In the genomic region with DNA sequence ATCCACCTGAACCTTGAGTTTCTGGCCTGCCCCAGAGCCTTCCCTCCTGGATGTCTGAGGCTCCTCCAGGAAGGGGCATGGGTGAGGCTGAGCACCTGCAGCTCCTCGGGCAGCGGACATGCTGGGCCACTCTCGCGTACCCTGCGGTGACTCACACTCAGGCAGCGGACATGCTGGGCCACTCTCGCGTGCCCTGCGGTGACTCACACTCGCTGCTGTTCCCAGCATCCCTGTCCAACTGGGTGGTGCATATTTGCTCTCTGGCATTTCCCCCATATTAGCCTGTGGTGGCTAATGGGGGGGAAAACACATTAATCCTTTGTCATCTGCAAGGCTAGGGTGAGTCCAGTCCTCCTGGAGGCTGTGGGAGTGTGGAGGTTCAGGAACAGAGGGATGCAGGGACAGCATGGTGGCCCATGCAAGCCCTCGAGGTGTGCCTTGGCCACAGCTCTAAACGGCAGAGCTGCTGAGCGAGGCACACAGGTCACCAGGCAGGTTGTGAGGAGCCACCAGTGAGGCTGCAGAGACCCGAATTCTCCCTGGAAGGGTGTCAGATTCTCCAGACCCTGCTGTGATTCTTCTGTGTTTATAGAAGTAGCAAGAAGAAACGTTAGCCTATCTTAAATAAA, we compare ENCODE assay signal across 19 cellular contexts.
DNase-seq lines count a peak whose midpoint lies in the region; ATAC-seq, FAIRE-seq and TF ChIP-seq lines count a peak whose summit lies in the region.
"Had no signal": no experiment of that assay in that cellular context is flagged by ENCODE, and none has a peak within 500 bp of the region (broad histone marks: within the 10 kb centered on the region; RNA-seq: fewer than 3 reads in every experiment).

No MANE protein-coding gene starts in this region.

- H3K36me3 ChIP-seq in left ventricle myocardium inferior (no peaks in the 10 kb centered on the region), kidney (ENCODE audit: control insufficient read depth in 1 of 2, insufficient read depth in 2 of 2, low read length in 2 of 2) (no peaks in the 10 kb centered on the region), aorta (ENCODE audit: control insufficient read depth in 1 of 2, insufficient read depth in 2 of 2, low read length in 1 of 2) (no peaks in the 10 kb centered on the region)

- peak in 1 of 2 donors; percentile 36 for ATAC-seq in left cardiac atrium
- peak; percentile 76 for ATAC-seq in aorta (ENCODE audit: low FRiP score)
- ATAC-seq in stimulated activated naive CD8-positive, alpha-beta T cell treated with anti-CD3 and anti-CD28 coated beads, Interleukin-15, amount 100 ng/mL, for 72 hours, result no peak
- no peak for ATAC-seq in HG02884 (IDR thresholded peaks at IDR 0.05; ENCODE audit: unreplicated experiment)
- ATAC-seq: K562; left colon; SK-N-SH treated with all-trans-retinoic acid at 6 μM for 48 hours; stimulated activated naive B cell treated with anti-CD40 and anti-IgM and Interleukin-4, amounts not matched to agents 10 μg/mL and 1 μg/mL and 100 μg/mL, for 72 hours had no signal

- H3K9me3 ChIP-seq in left ventricle myocardium inferior (replicated peaks) (no peaks in the 10 kb centered on the region), kidney (ENCODE audit: control insufficient read depth in 1 of 2, low read length in 2 of 2) (no peaks in the 10 kb centered on the region), aorta (ENCODE audit: control insufficient read depth, low read length) (no peaks in the 10 kb centered on the region)

- WGBS in aorta, 2 donors, result 20 to 22% methylated on average over 15 of the region's 15 CpGs

- intact Hi-C loops in left cardiac atrium (cut with DNase I) (loop anchor here in 1 of 2 donors (10.0 kb wide), 1 partner anchor 45 kb away; no protein-coding TSS in a partner anchor), left ventricle myocardium inferior (cut with micrococcal nuclease) (no loop called here), kidney (cut with DNase I) (no loop called here), aorta (cut with DNase I) (no loop called here)

- H3K27ac ChIP-seq in left ventricle myocardium inferior (replicated peaks), result no peak overlapping the region
- no peak overlapping the region for H3K27ac ChIP-seq in kidney (ENCODE audit: low read depth in 2 of 2, low read length in 2 of 2)
- no peak overlapping the region for H3K27ac ChIP-seq in aorta (ENCODE audit: low read depth in 1 of 2, low read length in 2 of 2)

- H3K4me3 Mint-ChIP-seq in stimulated activated naive CD8-positive, alpha-beta T cell treated with anti-CD3 and anti-CD28 coated beads, Interleukin-15, amount 100 ng/mL, for 72 hours, result no peak overlapping the region
- H3K4me3 Mint-ChIP-seq: activated naive CD8-positive, alpha-beta T cell treated with anti-CD3 and anti-CD28 coated beads for 36 hours; stimulated activated naive B cell treated with anti-CD40 and anti-IgM and Interleukin-4, amounts not matched to agents 10 μg/mL and 1 μg/mL and 100 μg/mL, for 72 hours had no signal

- no peaks in the 10 kb centered on the region for H3K4me1 Mint-ChIP-seq in stimulated activated naive CD8-positive, alpha-beta T cell treated with anti-CD3 and anti-CD28 coated beads, Interleukin-15, amount 100 ng/mL, for 72 hours
- H3K4me1 Mint-ChIP-seq: activated naive CD8-positive, alpha-beta T cell treated with anti-CD3 and anti-CD28 coated beads for 36 hours; stimulated activated naive B cell treated with anti-CD40 and anti-IgM and Interleukin-4, amounts not matched to agents 10 μg/mL and 1 μg/mL and 100 μg/mL, for 72 hours had no signal

- H3K4me1 ChIP-seq in left ventricle myocardium inferior (no peaks in the 10 kb centered on the region), kidney (ENCODE audit: control insufficient read depth in 1 of 2, insufficient read depth in 1 of 2, low read depth in 1 of 2, low read length in 2 of 2) (no peaks in the 10 kb centered on the region), aorta (ENCODE audit: control insufficient read depth in 1 of 2, insufficient read depth in 2 of 2, low read length in 2 of 2) (no peaks in the 10 kb centered on the region)

- no peaks in the 10 kb centered on the region for H3K9me3 Mint-ChIP-seq in stimulated activated naive CD8-positive, alpha-beta T cell treated with anti-CD3 and anti-CD28 coated beads, Interleukin-15, amount 100 ng/mL, for 72 hours
- H3K9me3 Mint-ChIP-seq: activated naive CD8-positive, alpha-beta T cell treated with anti-CD3 and anti-CD28 coated beads for 36 hours had no signal

- TF ChIP-seq CTCF in left ventricle myocardium inferior (IDR thresholded peaks at IDR 0.05; ENCODE audit: borderline replicate concordance) (no peak), kidney (IDR thresholded peaks at IDR 0.05; ENCODE audit: borderline replicate concordance, extremely low read depth, insufficient read depth) (no peak)

- peak; percentile 62 for DNase-seq in left cardiac atrium
- DNase-seq in left ventricle myocardium inferior, result no peak
- DNase-seq in RKO (ENCODE audit: low spot score), result peak; percentile 61
- DNase-seq in kidney, result peak; percentile 37
- peak; percentile 87 to 88 for DNase-seq in aorta
- DNase-seq in stimulated activated naive CD4-positive, alpha-beta T cell (lab: John Stamatoyannopoulos, UW), result no peak
- DNase-seq in stimulated activated naive CD8-positive, alpha-beta T cell treated with anti-CD3 and anti-CD28 coated beads, Interleukin-15, amount 100 ng/mL, for 72 hours, result no peak
- DNase-seq: activated naive CD8-positive, alpha-beta T cell treated with anti-CD3 and anti-CD28 coated beads for 36 hours; activated T-cell treated with anti-CD3 and anti-CD28 coated beads, Interleukin-2, amount 50 U/mL, for 1 hour; effector memory CD4-positive, alpha-beta T cell; hypothalamus; left colon; NCI-H226; occipital lobe; stimulated activated naive B cell treated with anti-CD40 and anti-IgM and Interleukin-4, amounts not matched to agents 10 μg/mL and 1 μg/mL and 100 μg/mL, for 72 hours had no signal

- peaks cover 13% of the 10 kb centered on the region for H3K27me3 Mint-ChIP-seq in stimulated activated naive CD8-positive, alpha-beta T cell treated with anti-CD3 and anti-CD28 coated beads, Interleukin-15, amount 100 ng/mL, for 72 hours

- H3K27me3 ChIP-seq in left ventricle myocardium inferior (ENCODE audit: low read depth) (peaks cover 76% of the 10 kb centered on the region), aorta (ENCODE audit: control insufficient read depth in 1 of 2, insufficient read depth in 2 of 2, low read length in 1 of 2) (no peaks in the 10 kb centered on the region)

- H3K9ac ChIP-seq in kidney (ENCODE audit: low read length in 2 of 2), result no peak overlapping the region

- FAIRE-seq in kidney (lab: Jason Lieb, UNC), result no peak
- FAIRE-seq: K562 had no signal

- H3K27ac Mint-ChIP-seq in stimulated activated naive CD8-positive, alpha-beta T cell treated with anti-CD3 and anti-CD28 coated beads, Interleukin-15, amount 100 ng/mL, for 72 hours, result no peak overlapping the region
- H3K27ac Mint-ChIP-seq: activated naive CD8-positive, alpha-beta T cell treated with anti-CD3 and anti-CD28 coated beads for 36 hours; stimulated activated naive B cell treated with anti-CD40 and anti-IgM and Interleukin-4, amounts not matched to agents 10 μg/mL and 1 μg/mL and 100 μg/mL, for 72 hours had no signal

- H3K4me3 ChIP-seq in left ventricle myocardium inferior (no peak overlapping the region), kidney (ENCODE audit: low read length in 2 of 2) (no peak overlapping the region), aorta (ENCODE audit: low read length in 2 of 2) (no peak overlapping the region)
- H3K4me3 ChIP-seq: K562, skin epidermis had no signal

Comparison
In these comparisons a context has a peak if more than half of its experiments do, and no peak if none do; other contexts are left out.
1. DNase-seq: peak in left cardiac atrium (single experiment), RKO (single experiment), kidney (single experiment) and aorta (2 of 2); none in left ventricle myocardium inferior (single experiment), stimulated activated naive CD4-positive, alpha-beta T cell (0 of 6) and stimulated activated naive CD8-positive, alpha-beta T cell treated with anti-CD3 and anti-CD28 coated beads, Interleukin-15, amount 100 ng/mL, for 72 hours (0 of 2).